In genomic region chr20:48930878-48931277, GRCh38 we compare ENCODE assay signal across 17 cellular contexts.
"Had no signal": no experiment of that assay in that cellular context is flagged by ENCODE, and none has a peak within 500 bp of the region (broad histone marks: within the 10 kb centered on the region; RNA-seq: fewer than 3 reads in every experiment).

No MANE protein-coding gene starts in this region.

- DNase-seq: activated CD4-positive, alpha-beta T cell treated with anti-CD3 and anti-CD28 coated beads, Interleukin-2, amount 10 ng/mL, durations not matched to agents 24 days and 14 days; activated CD4-positive, CD25-positive, alpha-beta regulatory T cell; activated CD8-positive, alpha-beta memory T cell treated with anti-CD3 and anti-CD28 coated beads, Interleukin-2, amount 50 U/mL, for 4 hours; activated CD8-positive, alpha-beta T cell treated with anti-CD3 and anti-CD28 coated beads, Interleukin-2, amount 10 ng/mL, durations not matched to agents 7 days and 5 days; activated effector memory CD4-positive, alpha-beta T cell treated with anti-CD3 and anti-CD28 coated beads, Interleukin-2, amount 50 U/mL, for 16 hours; activated T-cell treated with anti-CD3 and anti-CD28 coated beads, Interleukin-2, amount 50 U/mL, for 48 hours; amniotic stem cell; hypothalamus; kidney; midbrain; psoas muscle; stimulated activated CD4-positive, alpha-beta T cell treated with anti-CD3 and anti-CD28 coated beads, Interleukin-12 subunit alpha, Interleukin-12 subunit beta, amount 100 ng/mL, for 4 hours; upper lobe of left lung had no signal

- H3K27ac ChIP-seq: psoas muscle, upper lobe of left lung had no signal

- ATAC-seq: activated CD8-positive, alpha-beta T cell treated with anti-CD3 and anti-CD28 coated beads, Interleukin-2, amount 10 ng/mL, durations not matched to agents 7 days and 5 days; activated naive CD4-positive, alpha-beta T cell treated with anti-CD3 and anti-CD28 coated beads, Interleukin-2, amount 50 U/mL, for 72 hours; esophagus mucosa; psoas muscle; stimulated activated effector memory CD8-positive, alpha-beta T cell treated with anti-CD3 and anti-CD28 coated beads, Interleukin-12 subunit alpha, Interleukin-12 subunit beta, amount 100 ng/mL, for 72 hours had no signal

- H3K4me3 ChIP-seq: lung, psoas muscle, upper lobe of left lung had no signal

- H3K9me3 ChIP-seq: psoas muscle, upper lobe of left lung had no signal

- H3K27me3 ChIP-seq: upper lobe of left lung had no signal

- H3K36me3 ChIP-seq: upper lobe of left lung had no signal
